ENCODE assay signal across 15 cellular contexts in genomic region chr1:108557311-108557710, GRCh38. TPM values are rescaled to one million over a fixed set of nuclear protein-coding genes. Genes with fewer than 3 reads are reported as not detected.
DNase-seq lines count a peak whose midpoint lies in the region; ATAC-seq, FAIRE-seq and TF ChIP-seq lines count a peak whose summit lies in the region.
"Had no signal": no experiment of that assay in that cellular context is flagged by ENCODE, and none has a peak within 500 bp of the region (broad histone marks: within the 10 kb centered on the region; RNA-seq: fewer than 3 reads in every experiment).

No MANE protein-coding gene starts in this region.

- H3K4me3 ChIP-seq in dorsolateral prefrontal cortex, result no peak overlapping the region
- no peak overlapping the region for H3K4me3 ChIP-seq in H7 (ENCODE audit: insufficient read depth, low read depth, low read length)
- H3K4me3 ChIP-seq in adrenal gland, result no peak overlapping the region

- 85 to 100% (median 92%) methylated on average over 1 of the region's 1 CpG for WGBS in adrenal gland, 4 donors

- no peak overlapping the region for H3K4me3 Mint-ChIP-seq in stimulated activated naive CD8-positive, alpha-beta T cell treated with anti-CD3 and anti-CD28 coated beads, Interleukin-15, amount 100 ng/mL, for 72 hours
- H3K4me3 Mint-ChIP-seq: IgD-negative memory B cell had no signal

- DNase-seq in GM12892 (ENCODE audit: insufficient read length) (no peak), dorsolateral prefrontal cortex (no peak), H7 (no peak), adrenal gland (no peak)
- DNase-seq in stimulated activated naive CD8-positive, alpha-beta T cell treated with anti-CD3 and anti-CD28 coated beads, Interleukin-15, amount 100 ng/mL, for 72 hours, result no peak
- no peak for DNase-seq in activated CD4-positive, CD25-positive, alpha-beta regulatory T cell (lab: John Stamatoyannopoulos, UW)
- DNase-seq: activated CD8-positive, alpha-beta memory T cell treated with anti-CD3 and anti-CD28 coated beads, Interleukin-2, amount 50 U/mL, for 48 hours; AML-193; effector CD4-positive, alpha-beta T cell; NCI-H2227 treated with DMSO at 0.1 percent for 48 hours had no signal

- no peaks in the 10 kb centered on the region for H3K27me3 ChIP-seq in dorsolateral prefrontal cortex
- H3K27me3 ChIP-seq in H7 (ENCODE audit: control insufficient read depth, insufficient read depth, low read length), result no peaks in the 10 kb centered on the region; the same call in 1 of the 2 replicates
- H3K27me3 ChIP-seq in adrenal gland, result no peaks in the 10 kb centered on the region

- no peak for TF ChIP-seq CTCF in dorsolateral prefrontal cortex (IDR thresholded peaks at IDR 0.05 in 54 of 56, conservative IDR thresholded peaks at IDR 0.05 in 2 of 56; ENCODE audit: low read depth in 1 of 56, partially characterized antibody in 56 of 56)
- no peak for TF ChIP-seq CTCF in adrenal gland (IDR thresholded peaks at IDR 0.05)

- H3K36me3 ChIP-seq in H7 (replicated peaks; ENCODE audit: control insufficient read depth, insufficient read depth, low read length), result no peaks in the 10 kb centered on the region
- H3K36me3 ChIP-seq in adrenal gland (replicated peaks in 1 of 2), result no peaks in the 10 kb centered on the region

- H3K9me3 Mint-ChIP-seq in stimulated activated naive CD8-positive, alpha-beta T cell treated with anti-CD3 and anti-CD28 coated beads, Interleukin-15, amount 100 ng/mL, for 72 hours, result no peaks in the 10 kb centered on the region
- H3K9me3 Mint-ChIP-seq: IgD-negative memory B cell had no signal

- FAIRE-seq in GM12892 (lab: Jason Lieb, UNC), result peak; percentile 81
- FAIRE-seq: urothelium cell line had no signal

- intact Hi-C loops in dorsolateral prefrontal cortex (cut with DNase I), result no loop called here
- intact Hi-C loops in adrenal gland (cut with DNase I), result no loop called here

- peaks cover 11% of the 10 kb centered on the region for H3K4me1 Mint-ChIP-seq in stimulated activated naive CD8-positive, alpha-beta T cell treated with anti-CD3 and anti-CD28 coated beads, Interleukin-15, amount 100 ng/mL, for 72 hours

- no peaks in the 10 kb centered on the region for H3K9me3 ChIP-seq in adrenal gland (replicated peaks in 1 of 3)

- H3K27ac Mint-ChIP-seq in stimulated activated naive CD8-positive, alpha-beta T cell treated with anti-CD3 and anti-CD28 coated beads, Interleukin-15, amount 100 ng/mL, for 72 hours, result no peak overlapping the region
- H3K27ac Mint-ChIP-seq: IgD-negative memory B cell had no signal

- H3K27me3 Mint-ChIP-seq in stimulated activated naive CD8-positive, alpha-beta T cell treated with anti-CD3 and anti-CD28 coated beads, Interleukin-15, amount 100 ng/mL, for 72 hours, result no peaks in the 10 kb centered on the region
- H3K27me3 Mint-ChIP-seq: IgD-negative memory B cell had no signal

- peaks cover 0 to 19% of the 10 kb centered on the region in 2 donors for H3K4me1 ChIP-seq in adrenal gland (replicated peaks in 1 of 2)

- TF ChIP-seq POLR2A in GM12892 (IDR thresholded peaks at IDR 0.05; ENCODE audit: low read depth, low read length) (no peak), adrenal gland (IDR thresholded peaks at IDR 0.05) (no peak)

- peak; percentile 29 for ATAC-seq in GM21447 (IDR thresholded peaks at IDR 0.05; ENCODE audit: unreplicated experiment)
- peak; percentile 30 for ATAC-seq in HG03159 (IDR thresholded peaks at IDR 0.05; ENCODE audit: unreplicated experiment)
- ATAC-seq in stimulated activated naive CD8-positive, alpha-beta T cell treated with anti-CD3 and anti-CD28 coated beads, Interleukin-15, amount 100 ng/mL, for 72 hours, result no peak
- ATAC-seq: HCT116 had no signal

- H3K27ac ChIP-seq in dorsolateral prefrontal cortex (peak overlapping the region in 41 of 59 donors; percentile 1 to 84 (median 46)), adrenal gland (peak overlapping the region in 2 of 5 donors; percentile 58 to 73)

RNA-seq across cellular contexts. Expression of gene EEIG2, which starts 2.6 kb away (rescaled TPM):
- 7.6 TPM for polyA plus RNA-seq in GM12892 (2012; ENCODE audit: missing spikeins)
- 10 to 100 TPM; 15.5 to 50.7 (median 31.6) TPM for total RNA-seq in dorsolateral prefrontal cortex
- total RNA-seq in H7 (2014; rRNA removed; shearing (Covaris generic)), result 25.1 and 39.6 TPM in 2 replicates
- total RNA-seq in adrenal gland, result 10 to 100 TPM in 4 of 8 donors, 1 to 10 TPM in 4; 6.0 to 13.8 (median 9.3) TPM
- 1 to 10 TPM; 1.8 to 4.0 (median 2.3) TPM for polyA plus RNA-seq in adrenal gland
